12 cellular contexts compared by ENCODE assay signal in genomic region chr2:202429164-202429980, GRCh38. TPM values are rescaled to one million over a fixed set of nuclear protein-coding genes. Genes with fewer than 3 reads are reported as not detected.
A peak's percentile ranks its signal among the peaks of the same experiment; 100 is the strongest.
DNase-seq lines count a peak whose midpoint lies in the region; ATAC-seq, FAIRE-seq and TF ChIP-seq lines count a peak whose summit lies in the region.
"Had no signal": no experiment of that assay in that cellular context is flagged by ENCODE, and none has a peak within 500 bp of the region (broad histone marks: within the 10 kb centered on the region; RNA-seq: fewer than 3 reads in every experiment).

No MANE protein-coding gene starts in this region.

- no peaks in the 10 kb centered on the region for H3K27me3 Mint-ChIP-seq in astrocyte (ENCODE audit: low read depth, unreplicated experiment)
- no peaks in the 10 kb centered on the region for H3K27me3 Mint-ChIP-seq in activated CD4-positive, alpha-beta T cell treated with anti-CD3 and anti-CD28 coated beads, Interleukin-2, amount 10 ng/mL, durations not matched to agents 24 days and 14 days
- H3K27me3 Mint-ChIP-seq: activated CD4-positive, alpha-beta memory T cell treated with anti-CD3 and anti-CD28 coated beads for 36 hours had no signal

- peak; percentile 50 for FAIRE-seq in astrocyte (lab: Jason Lieb, UNC)

- peak overlapping the region; percentile 30 for H3K27ac Mint-ChIP-seq in astrocyte (ENCODE audit: unreplicated experiment)
- H3K27ac Mint-ChIP-seq in activated CD4-positive, alpha-beta T cell treated with anti-CD3 and anti-CD28 coated beads, Interleukin-2, amount 10 ng/mL, durations not matched to agents 24 days and 14 days, result no peak overlapping the region
- H3K27ac Mint-ChIP-seq: activated CD4-positive, alpha-beta memory T cell treated with anti-CD3 and anti-CD28 coated beads for 36 hours had no signal

- no peak for TF ChIP-seq CTCF in astrocyte (IDR thresholded peaks at IDR 0.05; ENCODE audit: insufficient read depth, low read depth, low read length)
- no peak for TF ChIP-seq CTCF in left ventricle myocardium inferior (IDR thresholded peaks at IDR 0.05; ENCODE audit: borderline replicate concordance)
- TF ChIP-seq CTCF in PC-9 (conservative IDR thresholded peaks at IDR 0.05), result no peak

- H2AFZ ChIP-seq in astrocyte (ENCODE audit: low read depth, low read length), result no peak overlapping the region
- H2AFZ ChIP-seq in PC-9, result no peak overlapping the region

- H3K27me3 ChIP-seq in astrocyte (ENCODE audit: insufficient read depth, low read length), result no peaks in the 10 kb centered on the region
- no peaks in the 10 kb centered on the region for H3K27me3 ChIP-seq in left ventricle myocardium inferior (ENCODE audit: low read depth)
- H3K27me3 ChIP-seq in rectal smooth muscle tissue (ENCODE audit: control insufficient read depth, insufficient read depth, low read length), result no peaks in the 10 kb centered on the region
- H3K27me3 ChIP-seq in PC-9 (ENCODE audit: insufficient read depth, low read depth), result no peaks in the 10 kb centered on the region

- H3K36me3 ChIP-seq in astrocyte (ENCODE audit: insufficient read depth, low read length) (no peaks in the 10 kb centered on the region), left ventricle myocardium inferior (no peaks in the 10 kb centered on the region), rectal smooth muscle tissue (ENCODE audit: control insufficient read depth, insufficient read depth, low read length) (no peaks in the 10 kb centered on the region), PC-9 (ENCODE audit: low read depth) (no peaks in the 10 kb centered on the region)

- H3K4me3 Mint-ChIP-seq in astrocyte (ENCODE audit: unreplicated experiment), result no peak overlapping the region
- H3K4me3 Mint-ChIP-seq in activated CD4-positive, alpha-beta T cell treated with anti-CD3 and anti-CD28 coated beads, Interleukin-2, amount 10 ng/mL, durations not matched to agents 24 days and 14 days, result no peak overlapping the region
- H3K4me3 Mint-ChIP-seq: activated CD4-positive, alpha-beta memory T cell treated with anti-CD3 and anti-CD28 coated beads for 36 hours had no signal

- H3K4me2 ChIP-seq in astrocyte (ENCODE audit: low read length), result peak overlapping the region; percentile 20
- no peak overlapping the region for H3K4me2 ChIP-seq in PC-9

- no TSS peak for BruUV-seq in PC-9 (replicated peaks; lab: Mats Ljungman, UMichigan)

- H3K36me3 Mint-ChIP-seq in astrocyte (ENCODE audit: low read depth, unreplicated experiment), result peaks cover 7% of the 10 kb centered on the region
- peaks cover 7% of the 10 kb centered on the region for H3K36me3 Mint-ChIP-seq in activated CD4-positive, alpha-beta T cell treated with anti-CD3 and anti-CD28 coated beads, Interleukin-2, amount 10 ng/mL, durations not matched to agents 24 days and 14 days (ENCODE audit: low read depth)

- intact Hi-C loops in left ventricle myocardium inferior (cut with micrococcal nuclease) (no loop called here), PC-9 (cut with micrococcal nuclease; ENCODE audit: unreplicated experiment) (no loop called here)
- intact Hi-C loops in activated CD4-positive, alpha-beta T cell treated with anti-CD3 and anti-CD28 coated beads, Interleukin-2, amount 10 ng/mL, durations not matched to agents 24 days and 14 days (cut with micrococcal nuclease), result no loop called here

- peaks cover 94% of the 10 kb centered on the region for H4K20me1 ChIP-seq in astrocyte (ENCODE audit: insufficient read depth, low read length)
- H4K20me1 ChIP-seq in PC-9 (ENCODE audit: insufficient read depth), result no peaks in the 10 kb centered on the region; the same call in 1 of the 2 replicates

- H3K9ac ChIP-seq in astrocyte (ENCODE audit: low read length), result no peak overlapping the region
- no peak overlapping the region for H3K9ac ChIP-seq in rectal smooth muscle tissue (ENCODE audit: low read length)

- CTCF ChIA-PET in PC-9 (lab: Charles Lee), result no interaction called here

- peak; percentile 89 for DNase-seq in EH (ENCODE audit: low read depth)
- peak; percentile 97 for DNase-seq in astrocyte (ENCODE audit: low read depth)
- DNase-seq in left ventricle myocardium inferior, result no peak
- no peak for DNase-seq in PC-9
- DNase-seq in activated CD4-positive, alpha-beta T cell treated with anti-CD3 and anti-CD28 coated beads, Interleukin-2, amount 10 ng/mL, durations not matched to agents 24 days and 14 days, result no peak
- no peak for DNase-seq in OCI-M2 (lab: John Stamatoyannopoulos, UW; ENCODE audit: unreplicated experiment)
- DNase-seq: activated CD4-positive, alpha-beta memory T cell treated with anti-CD3 and anti-CD28 coated beads for 36 hours; activated naive CD4-positive, alpha-beta T cell treated with anti-CD3 and anti-CD28 coated beads, Interleukin-2, amount 50 U/mL, for 16 hours; NCI-H1092 treated with DMSO at 0.1 percent for 48 hours had no signal

- H3K9me2 ChIP-seq in PC-9 (ENCODE audit: insufficient read depth), result no peaks in the 10 kb centered on the region

- peaks cover 96% of the 10 kb centered on the region for H3K79me2 ChIP-seq in astrocyte (ENCODE audit: insufficient read depth, low read length)
- H3K79me2 ChIP-seq in PC-9 (ENCODE audit: low read depth), result no peaks in the 10 kb centered on the region

- H3K4me1 ChIP-seq in astrocyte (ENCODE audit: insufficient read depth, low read length) (no peaks in the 10 kb centered on the region), left ventricle myocardium inferior (peaks cover 75% of the 10 kb centered on the region), rectal smooth muscle tissue (ENCODE audit: control insufficient read depth, insufficient read depth, low read length) (peaks cover 17% of the 10 kb centered on the region), PC-9 (replicated peaks; ENCODE audit: insufficient read depth) (no peaks in the 10 kb centered on the region)

- no peak overlapping the region for H3K4me3 ChIP-seq in astrocyte (ENCODE audit: insufficient read depth, low read depth, low read length)
- no peak overlapping the region for H3K4me3 ChIP-seq in left ventricle myocardium inferior
- H3K4me3 ChIP-seq in rectal smooth muscle tissue (ENCODE audit: low read length), result no peak overlapping the region
- H3K4me3 ChIP-seq in PC-9, result no peak overlapping the region

- no peak for ATAC-seq in HG03045 (IDR thresholded peaks at IDR 0.05; ENCODE audit: unreplicated experiment)

- H3K27ac ChIP-seq in astrocyte (ENCODE audit: low read depth, low read length) (peak overlapping the region; percentile 13), left ventricle myocardium inferior (replicated peaks) (peak overlapping the region; percentile 65), rectal smooth muscle tissue (ENCODE audit: low read depth, low read length) (peak overlapping the region; percentile 82), PC-9 (no peak overlapping the region)
- H3K27ac ChIP-seq: C4-2B had no signal

- H3K9me3 Mint-ChIP-seq in astrocyte (ENCODE audit: unreplicated experiment), result no peaks in the 10 kb centered on the region
- peaks cover 5% of the 10 kb centered on the region for H3K9me3 Mint-ChIP-seq in activated CD4-positive, alpha-beta T cell treated with anti-CD3 and anti-CD28 coated beads, Interleukin-2, amount 10 ng/mL, durations not matched to agents 24 days and 14 days

- POLR2A ChIA-PET in PC-9 (lab: Charles Lee; ENCODE audit: unreplicated experiment), result no interaction called here

- H3K4me1 Mint-ChIP-seq in astrocyte (ENCODE audit: low read depth, unreplicated experiment), result peaks cover 23% of the 10 kb centered on the region
- no peaks in the 10 kb centered on the region for H3K4me1 Mint-ChIP-seq in activated CD4-positive, alpha-beta T cell treated with anti-CD3 and anti-CD28 coated beads, Interleukin-2, amount 10 ng/mL, durations not matched to agents 24 days and 14 days

- H3F3A ChIP-seq in PC-9 (ENCODE audit: insufficient read depth, low read depth), result no peaks in the 10 kb centered on the region

- H3K9me3 ChIP-seq in astrocyte (ENCODE audit: insufficient read depth, low read depth, low read length) (no peaks in the 10 kb centered on the region), left ventricle myocardium inferior (replicated peaks) (peaks cover 4% of the 10 kb centered on the region), PC-9 (ENCODE audit: insufficient read depth, low read depth) (no peaks in the 10 kb centered on the region)

RNA-seq across cellular contexts. Expression of gene BMPR2, which starts 53.2 kb away (rescaled TPM):
- total RNA-seq in astrocyte, result 93.1 and 111 TPM in 2 replicates
- 51.7 TPM for total RNA-seq in left ventricle myocardium inferior
- total RNA-seq in PC-9 (2021), result 17.6 and 23.2 TPM in 2 replicates
- total RNA-seq in activated CD4-positive, alpha-beta T cell treated with anti-CD3 and anti-CD28 coated beads, Interleukin-2, amount 10 ng/mL, durations not matched to agents 24 days and 14 days, result 5.4 and 6.3 TPM in 2 replicates

Comparison
In these comparisons a context has a peak if more than half of its experiments do, and no peak if none do; other contexts are left out.
1. DNase-seq: peak in EH (single experiment) and astrocyte (single experiment); none in left ventricle myocardium inferior (single experiment), PC-9 (0 of 2), activated CD4-positive, alpha-beta T cell treated with anti-CD3 and anti-CD28 coated beads, Interleukin-2, amount 10 ng/mL, durations not matched to agents 24 days and 14 days (single experiment) and OCI-M2 (single experiment).